Comparison of ENCODE assay signal across 1 cellular context in the genomic region with DNA sequence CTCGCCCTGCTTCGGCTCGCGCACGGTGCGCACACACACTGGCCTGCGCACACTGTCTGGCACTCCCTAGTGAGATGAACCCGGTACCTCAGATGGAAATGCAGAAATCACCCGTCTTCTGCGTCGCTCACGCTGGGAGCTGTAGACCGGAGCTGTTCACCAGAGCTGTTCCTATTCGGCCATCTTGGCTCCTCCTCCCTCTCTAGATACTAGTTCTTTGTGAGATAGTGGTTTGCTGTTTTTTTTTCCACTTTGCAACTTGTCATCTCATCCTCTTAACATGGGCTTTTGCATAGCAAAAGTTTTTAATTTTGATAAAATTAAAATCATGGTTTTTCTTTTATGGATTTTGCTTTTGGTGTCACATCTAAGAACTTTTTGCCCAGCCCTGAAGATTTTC. TPM values are rescaled to one million over a fixed set of nuclear protein-coding genes. Genes with fewer than 3 reads are reported as not detected.
"Had no signal": no experiment of that assay in that cellular context is flagged by ENCODE, and none has a peak within 500 bp of the region (broad histone marks: within the 10 kb centered on the region; RNA-seq: fewer than 3 reads in every experiment).

No MANE protein-coding gene starts in this region.

RNA-seq across cellular contexts. Expression of gene IL20RB, which starts 11.8 kb away (rescaled TPM):
- total RNA-seq: epithelial cell of proximal tubule had no signal
